Comparison of ENCODE assay signal across 24 cellular contexts in genomic region chr3:39158138-39158715, GRCh38. TPM values are rescaled to one million over a fixed set of nuclear protein-coding genes. Genes with fewer than 3 reads are reported as not detected.
"Had no signal": no experiment of that assay in that cellular context is flagged by ENCODE, and none has a peak within 500 bp of the region (broad histone marks: within the 10 kb centered on the region; RNA-seq: fewer than 3 reads in every experiment).

No MANE protein-coding gene starts in this region.

- H3K27ac ChIP-seq: body of pancreas, foreskin keratinocyte, prostate gland, right atrium auricular region had no signal

- H3K36me3 Mint-ChIP-seq: activated naive CD4-positive, alpha-beta T cell treated with anti-CD3 and anti-CD28 coated beads, Interleukin-2, amount 10 ng/mL, durations not matched to agents 7 days and 5 days; T-cell had no signal

- DNase-seq: activated CD4-positive, alpha-beta memory T cell treated with anti-CD3 and anti-CD28 coated beads, Interleukin-2, amount 10 ng/mL, durations not matched to agents 7 days and 5 days; activated CD4-positive, alpha-beta T cell treated with anti-CD3 and anti-CD28 coated beads, Interleukin-2, amount 10 ng/mL, durations not matched to agents 24 days and 14 days; activated effector memory CD4-positive, alpha-beta T cell treated with Interleukin-2 at 50 U/mL for 16 hours; activated naive CD4-positive, alpha-beta T cell treated with anti-CD3 and anti-CD28 coated beads, Interleukin-2, amount 10 ng/mL, durations not matched to agents 7 days and 5 days; activated T-cell treated with anti-CD3 and anti-CD28 coated beads, Interleukin-2, amount 50 U/mL, for 72 hours; amygdala; body of pancreas; caudate nucleus; dermis blood vessel endothelial cell; effector CD8-positive, alpha-beta T cell; foreskin keratinocyte; hippocampal formation; naive B cell; stimulated activated CD4-positive, alpha-beta T cell treated with anti-CD3 and anti-CD28 coated beads, Interleukin-12 subunit alpha, Interleukin-12 subunit beta, amount 100 ng/mL, for 4 hours; T-cell; tibial artery had no signal

- H3K4me3 Mint-ChIP-seq: activated CD4-positive, alpha-beta memory T cell treated with anti-CD3 and anti-CD28 coated beads, Interleukin-2, amount 10 ng/mL, durations not matched to agents 7 days and 5 days; activated CD4-positive, alpha-beta T cell treated with anti-CD3 and anti-CD28 coated beads, Interleukin-2, amount 10 ng/mL, durations not matched to agents 24 days and 14 days; activated naive CD4-positive, alpha-beta T cell treated with anti-CD3 and anti-CD28 coated beads, Interleukin-2, amount 10 ng/mL, durations not matched to agents 7 days and 5 days; activated T-cell treated with anti-CD3 and anti-CD28 coated beads, Interleukin-2, amount 50 U/mL, for 72 hours; neural crest cell; stimulated activated naive CD8-positive, alpha-beta T cell treated with anti-CD3 and anti-CD28 coated beads, Interleukin-15, Interleukin-2, amounts not matched to agents 100 ng/mL and 50 ng/mL, for 24 hours; T-cell; T-helper 2 cell treated with Interferon-gamma antibody and Interleukin-4, amounts not matched to agents 5 μg/mL and 100 μg/mL, for 36 hours had no signal

- H3K9me3 Mint-ChIP-seq: activated CD4-positive, alpha-beta memory T cell treated with anti-CD3 and anti-CD28 coated beads, Interleukin-2, amount 10 ng/mL, durations not matched to agents 7 days and 5 days; activated CD4-positive, alpha-beta T cell treated with anti-CD3 and anti-CD28 coated beads, Interleukin-2, amount 10 ng/mL, durations not matched to agents 24 days and 14 days; activated naive CD4-positive, alpha-beta T cell treated with anti-CD3 and anti-CD28 coated beads, Interleukin-2, amount 10 ng/mL, durations not matched to agents 7 days and 5 days; activated T-cell treated with anti-CD3 and anti-CD28 coated beads, Interleukin-2, amount 50 U/mL, for 72 hours; naive B cell; neural crest cell; stimulated activated naive CD8-positive, alpha-beta T cell treated with anti-CD3 and anti-CD28 coated beads, Interleukin-15, Interleukin-2, amounts not matched to agents 100 ng/mL and 50 ng/mL, for 24 hours; T-cell had no signal

- H3K4me1 ChIP-seq: foreskin keratinocyte had no signal

- ATAC-seq: activated CD4-positive, CD25-positive, alpha-beta regulatory T cell treated with anti-CD3 and anti-CD28 coated beads, Interleukin-2, amount 50 U/mL, for 24 hours; activated T-cell treated with anti-CD3 and anti-CD28 coated beads, Interleukin-2, amount 50 U/mL, for 72 hours; body of pancreas; foreskin keratinocyte; T-cell had no signal

- H3K27ac Mint-ChIP-seq: activated CD4-positive, alpha-beta memory T cell treated with anti-CD3 and anti-CD28 coated beads, Interleukin-2, amount 10 ng/mL, durations not matched to agents 7 days and 5 days; activated CD4-positive, alpha-beta T cell treated with anti-CD3 and anti-CD28 coated beads, Interleukin-2, amount 10 ng/mL, durations not matched to agents 24 days and 14 days; activated naive CD4-positive, alpha-beta T cell treated with anti-CD3 and anti-CD28 coated beads, Interleukin-2, amount 10 ng/mL, durations not matched to agents 7 days and 5 days; activated T-cell treated with anti-CD3 and anti-CD28 coated beads, Interleukin-2, amount 50 U/mL, for 72 hours; stimulated activated naive CD8-positive, alpha-beta T cell treated with anti-CD3 and anti-CD28 coated beads, Interleukin-15, Interleukin-2, amounts not matched to agents 100 ng/mL and 50 ng/mL, for 24 hours; T-cell; T-helper 2 cell treated with Interferon-gamma antibody and Interleukin-4, amounts not matched to agents 5 μg/mL and 100 μg/mL, for 36 hours had no signal

- H3K27me3 ChIP-seq: body of pancreas, foreskin keratinocyte, right atrium auricular region, tibial artery had no signal

- H3K9me3 ChIP-seq: body of pancreas, prostate gland, right atrium auricular region, tibial artery had no signal

- H3K36me3 ChIP-seq: prostate gland, right atrium auricular region, tibial artery had no signal

- H3K27me3 Mint-ChIP-seq: naive B cell, T-cell had no signal

- H3K4me3 ChIP-seq: body of pancreas, prostate gland, right atrium auricular region, tibial artery had no signal

RNA-seq across cellular contexts. Expression of gene XIRP1, which starts 34.2 kb away (rescaled TPM):
- total RNA-seq: body of pancreas, dermis blood vessel endothelial cell, foreskin keratinocyte, liver, neural crest cell, osteocyte, T-cell had no signal
- polyA plus RNA-seq: foreskin keratinocyte had no signal
